In genomic region chr12:129371268-129371667, GRCh38 we compare ENCODE assay signal across 32 cellular contexts.
"Had no signal": no experiment of that assay in that cellular context is flagged by ENCODE, and none has a peak within 500 bp of the region (broad histone marks: within the 10 kb centered on the region; RNA-seq: fewer than 3 reads in every experiment).

No MANE protein-coding gene starts in this region.

- ATAC-seq: naive thymus-derived CD8-positive, alpha-beta T cell; natural killer cell treated with Interleukin-12 subunit alpha and Interleukin-12 subunit beta and Interleukin-15 and Interleukin-18, amount 100 ng/mL, for 72 hours; psoas muscle; right cardiac atrium; sciatic nerve; stimulated activated memory B cell treated with anti-CD40 and anti-IgM and Interleukin-4, amounts not matched to agents 10 μg/mL and 1 μg/mL and 100 μg/mL, for 72 hours; stimulated activated naive CD8-positive, alpha-beta T cell treated with anti-CD3 and anti-CD28 coated beads, Interleukin-15, amount 100 ng/mL, for 72 hours; stimulated activated naive CD8-positive, alpha-beta T cell treated with anti-CD3 and anti-CD28 coated beads, Interleukin-15, Interleukin-2, amounts not matched to agents 100 U/mL and 50 U/mL, for 24 hours; upper lobe of right lung had no signal

- H3K4me3 ChIP-seq: ovary, psoas muscle, skin epidermis, smooth muscle cell, spleen, suprapubic skin, testis, tibial artery, transverse colon, upper lobe of right lung, vagina had no signal

- H3K27me3 ChIP-seq: ovary, spleen, suprapubic skin, testis, tibial artery, transverse colon, upper lobe of right lung, vagina had no signal

- H3K9ac ChIP-seq: parathyroid adenoma had no signal

- H3K4me2 ChIP-seq: smooth muscle cell had no signal

- H3K79me2 ChIP-seq: parathyroid adenoma had no signal

- H3K36me3 Mint-ChIP-seq: natural killer cell treated with Interleukin-12 subunit alpha and Interleukin-12 subunit beta and Interleukin-15 and Interleukin-18, amount 100 ng/mL, for 72 hours; stimulated activated memory B cell treated with anti-CD40 and anti-IgM and Interleukin-4, amounts not matched to agents 10 μg/mL and 1 μg/mL and 100 μg/mL, for 72 hours; type B pancreatic cell had no signal

- H3K27me3 Mint-ChIP-seq: stimulated activated memory B cell treated with anti-CD40 and anti-IgM and Interleukin-4, amounts not matched to agents 10 μg/mL and 1 μg/mL and 100 μg/mL, for 72 hours; stimulated activated naive CD8-positive, alpha-beta T cell treated with anti-CD3 and anti-CD28 coated beads, Interleukin-15, amount 100 ng/mL, for 72 hours had no signal

- H3K9me3 ChIP-seq: ovary, psoas muscle, testis, tibial artery, transverse colon, upper lobe of right lung, vagina had no signal

- H3K4me1 ChIP-seq: parathyroid adenoma, psoas muscle, spleen, suprapubic skin, testis, tibial artery, upper lobe of right lung, vagina had no signal

- H3K4me3 Mint-ChIP-seq: naive thymus-derived CD8-positive, alpha-beta T cell; natural killer cell treated with Interleukin-12 subunit alpha and Interleukin-12 subunit beta and Interleukin-15 and Interleukin-18, amount 100 ng/mL, for 72 hours; nephron progenitor cell; neural crest cell; stimulated activated memory B cell treated with anti-CD40 and anti-IgM and Interleukin-4, amounts not matched to agents 10 μg/mL and 1 μg/mL and 100 μg/mL, for 72 hours; stimulated activated naive CD8-positive, alpha-beta T cell treated with anti-CD3 and anti-CD28 coated beads, Interleukin-15, amount 100 ng/mL, for 72 hours; type B pancreatic cell had no signal

- H3K27ac ChIP-seq: ovary, parathyroid adenoma, psoas muscle, skin epidermis, spleen, suprapubic skin, testis, tibial artery, upper lobe of right lung, vagina had no signal

- H3K4me1 Mint-ChIP-seq: naive thymus-derived CD8-positive, alpha-beta T cell; nephron progenitor cell; neural crest cell; stimulated activated memory B cell treated with anti-CD40 and anti-IgM and Interleukin-4, amounts not matched to agents 10 μg/mL and 1 μg/mL and 100 μg/mL, for 72 hours; stimulated activated naive CD8-positive, alpha-beta T cell treated with anti-CD3 and anti-CD28 coated beads, Interleukin-15, amount 100 ng/mL, for 72 hours had no signal

- H3K9me3 Mint-ChIP-seq: natural killer cell treated with Interleukin-12 subunit alpha and Interleukin-12 subunit beta and Interleukin-15 and Interleukin-18, amount 100 ng/mL, for 72 hours; type B pancreatic cell had no signal

- H3K27ac Mint-ChIP-seq: naive thymus-derived CD8-positive, alpha-beta T cell; natural killer cell treated with Interleukin-12 subunit alpha and Interleukin-12 subunit beta and Interleukin-15 and Interleukin-18, amount 100 ng/mL, for 72 hours; nephron progenitor cell; progenitor cell of endocrine pancreas; stimulated activated memory B cell treated with anti-CD40 and anti-IgM and Interleukin-4, amounts not matched to agents 10 μg/mL and 1 μg/mL and 100 μg/mL, for 72 hours; stimulated activated naive CD8-positive, alpha-beta T cell treated with anti-CD3 and anti-CD28 coated beads, Interleukin-15, amount 100 ng/mL, for 72 hours; type B pancreatic cell had no signal

- DNase-seq: naive thymus-derived CD8-positive, alpha-beta T cell; nephron progenitor cell; occipital lobe; ovary; posterior cingulate gyrus; psoas muscle; right cardiac atrium; spleen; stimulated activated CD4-positive, alpha-beta T cell treated with anti-CD3 and anti-CD28 coated beads, Interleukin-12 subunit alpha, Interleukin-12 subunit beta, amount 100 ng/mL, for 4 hours; stimulated activated CD4-positive, alpha-beta T cell treated with anti-CD3 and anti-CD28 coated beads, Interleukin-1b, Interleukin-23, amount 100 ng/mL, for 48 hours; stimulated activated CD4-positive, alpha-beta T cell treated with anti-CD3 and anti-CD28 coated beads, Interleukin-4, amount 100 ng/mL, for 1 hour; stimulated activated CD4-positive, alpha-beta T cell treated with anti-CD3 and anti-CD28 coated beads, Interleukin-4, amount 100 ng/mL, for 4 hours; stimulated activated CD8-positive, alpha-beta memory T cell treated with anti-CD3 and anti-CD28 coated beads, Interleukin-4, amount 100 ng/mL, for 48 hours; stimulated activated naive CD4-positive, alpha-beta T cell; stimulated activated naive CD8-positive, alpha-beta T cell treated with anti-CD3 and anti-CD28 coated beads, Interleukin-15, amount 100 ng/mL, for 72 hours; stimulated activated naive CD8-positive, alpha-beta T cell treated with anti-CD3 and anti-CD28 coated beads, Interleukin-15, Interleukin-2, amounts not matched to agents 100 U/mL and 50 U/mL, for 24 hours; substantia nigra; testis; tibial artery; transverse colon; upper lobe of right lung had no signal

- H3K36me3 ChIP-seq: ovary, spleen, suprapubic skin, tibial artery, transverse colon, upper lobe of right lung, vagina had no signal

- H2AFZ ChIP-seq: parathyroid adenoma had no signal
